ENCODE assay signal across 2 cellular contexts in the genomic region with DNA sequence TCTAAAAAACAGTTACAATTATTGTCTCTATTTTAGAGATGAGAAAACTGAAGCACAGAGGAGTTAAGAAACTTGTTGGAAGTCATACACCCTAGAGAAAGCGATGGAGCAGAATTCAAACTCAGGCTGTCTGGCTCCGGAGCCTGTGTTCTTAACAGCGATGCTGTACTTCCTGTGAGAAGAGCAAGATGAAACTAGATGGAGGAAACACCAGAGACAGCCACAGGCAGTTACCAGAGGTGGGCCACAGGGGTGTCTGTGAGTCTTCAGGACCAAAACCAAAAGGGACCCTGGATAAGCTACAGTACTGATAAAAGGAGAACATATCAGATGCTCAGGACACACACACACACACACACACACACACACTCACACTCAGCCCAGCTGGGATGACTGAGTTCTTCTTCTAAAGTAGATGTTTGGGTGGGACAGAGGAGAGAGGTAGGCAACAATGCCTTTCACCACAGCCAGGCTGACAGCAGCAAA.
TF ChIP-seq lines count a peak whose summit lies in the region.

No MANE protein-coding gene starts in this region.

TF ChIP-seq in GM23338, 12 proteins besides CTCF, POLR2A, EP300 and RAD21 (continued from another document):
- TF ChIP-seq, protein P1, sequence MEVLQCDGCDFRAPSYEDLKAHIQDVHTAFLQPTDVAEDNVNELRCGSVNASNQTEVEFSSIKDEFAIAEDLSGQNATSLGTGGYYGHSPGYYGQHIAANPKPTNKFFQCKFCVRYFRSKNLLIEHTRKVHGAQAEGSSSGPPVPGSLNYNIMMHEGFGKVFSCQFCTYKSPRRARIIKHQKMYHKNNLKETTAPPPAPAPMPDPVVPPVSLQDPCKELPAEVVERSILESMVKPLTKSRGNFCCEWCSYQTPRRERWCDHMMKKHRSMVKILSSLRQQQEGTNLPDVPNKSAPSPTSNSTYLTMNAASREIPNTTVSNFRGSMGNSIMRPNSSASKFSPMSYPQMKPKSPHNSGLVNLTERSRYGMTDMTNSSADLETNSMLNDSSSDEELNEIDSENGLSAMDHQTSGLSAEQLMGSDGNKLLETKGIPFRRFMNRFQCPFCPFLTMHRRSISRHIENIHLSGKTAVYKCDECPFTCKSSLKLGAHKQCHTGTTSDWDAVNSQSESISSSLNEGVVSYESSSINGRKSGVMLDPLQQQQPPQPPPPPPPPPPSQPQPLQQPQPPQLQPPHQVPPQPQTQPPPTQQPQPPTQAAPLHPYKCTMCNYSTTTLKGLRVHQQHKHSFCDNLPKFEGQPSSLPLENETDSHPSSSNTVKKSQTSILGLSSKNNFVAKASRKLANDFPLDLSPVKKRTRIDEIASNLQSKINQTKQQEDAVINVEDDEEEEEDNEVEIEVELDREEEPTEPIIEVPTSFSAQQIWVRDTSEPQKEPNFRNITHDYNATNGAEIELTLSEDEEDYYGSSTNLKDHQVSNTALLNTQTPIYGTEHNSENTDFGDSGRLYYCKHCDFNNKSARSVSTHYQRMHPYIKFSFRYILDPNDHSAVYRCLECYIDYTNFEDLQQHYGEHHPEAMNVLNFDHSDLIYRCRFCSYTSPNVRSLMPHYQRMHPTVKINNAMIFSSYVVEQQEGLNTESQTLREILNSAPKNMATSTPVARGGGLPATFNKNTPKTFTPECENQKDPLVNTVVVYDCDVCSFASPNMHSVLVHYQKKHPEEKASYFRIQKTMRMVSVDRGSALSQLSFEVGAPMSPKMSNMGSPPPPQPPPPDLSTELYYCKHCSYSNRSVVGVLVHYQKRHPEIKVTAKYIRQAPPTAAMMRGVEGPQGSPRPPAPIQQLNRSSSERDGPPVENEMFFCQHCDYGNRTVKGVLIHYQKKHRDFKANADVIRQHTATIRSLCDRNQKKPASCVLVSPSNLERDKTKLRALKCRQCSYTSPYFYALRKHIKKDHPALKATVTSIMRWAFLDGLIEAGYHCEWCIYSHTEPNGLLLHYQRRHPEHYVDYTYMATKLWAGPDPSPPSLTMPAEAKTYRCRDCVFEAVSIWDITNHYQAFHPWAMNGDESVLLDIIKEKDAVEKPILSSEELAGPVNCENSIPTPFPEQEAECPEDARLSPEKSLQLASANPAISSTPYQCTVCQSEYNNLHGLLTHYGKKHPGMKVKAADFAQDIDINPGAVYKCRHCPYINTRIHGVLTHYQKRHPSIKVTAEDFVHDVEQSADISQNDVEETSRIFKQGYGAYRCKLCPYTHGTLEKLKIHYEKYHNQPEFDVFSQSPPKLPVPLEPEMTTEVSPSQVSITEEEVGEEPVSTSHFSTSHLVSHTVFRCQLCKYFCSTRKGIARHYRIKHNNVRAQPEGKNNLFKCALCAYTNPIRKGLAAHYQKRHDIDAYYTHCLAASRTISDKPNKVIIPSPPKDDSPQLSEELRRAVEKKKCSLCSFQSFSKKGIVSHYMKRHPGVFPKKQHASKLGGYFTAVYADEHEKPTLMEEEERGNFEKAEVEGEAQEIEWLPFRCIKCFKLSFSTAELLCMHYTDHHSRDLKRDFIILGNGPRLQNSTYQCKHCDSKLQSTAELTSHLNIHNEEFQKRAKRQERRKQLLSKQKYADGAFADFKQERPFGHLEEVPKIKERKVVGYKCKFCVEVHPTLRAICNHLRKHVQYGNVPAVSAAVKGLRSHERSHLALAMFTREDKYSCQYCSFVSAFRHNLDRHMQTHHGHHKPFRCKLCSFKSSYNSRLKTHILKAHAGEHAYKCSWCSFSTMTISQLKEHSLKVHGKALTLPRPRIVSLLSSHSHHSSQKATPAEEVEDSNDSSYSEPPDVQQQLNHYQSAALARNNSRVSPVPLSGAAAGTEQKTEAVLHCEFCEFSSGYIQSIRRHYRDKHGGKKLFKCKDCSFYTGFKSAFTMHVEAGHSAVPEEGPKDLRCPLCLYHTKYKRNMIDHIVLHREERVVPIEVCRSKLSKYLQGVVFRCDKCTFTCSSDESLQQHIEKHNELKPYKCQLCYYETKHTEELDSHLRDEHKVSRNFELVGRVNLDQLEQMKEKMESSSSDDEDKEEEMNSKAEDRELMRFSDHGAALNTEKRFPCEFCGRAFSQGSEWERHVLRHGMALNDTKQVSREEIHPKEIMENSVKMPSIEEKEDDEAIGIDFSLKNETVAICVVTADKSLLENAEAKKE (CRISPR knock-in tag; IDR thresholded peaks at IDR 0.05): no peak
- TF ChIP-seq STAT1 (IDR thresholded peaks at IDR 0.05; ENCODE audit: unreplicated experiment) (no peak), NANOG (IDR thresholded peaks at IDR 0.05; ENCODE audit: borderline replicate concordance) (no peak)

TF ChIP-seq in K562, 482 proteins besides CTCF, POLR2A, EP300 and RAD21 (continued from another document):
- no peak for TF ChIP-seq SREBF1 (IDR thresholded peaks at IDR 0.05; ENCODE audit: borderline replicate concordance, low read depth, low read length)
- peak; percentile 20; the same call in 1 of the 2 replicates for TF ChIP-seq ARID1B (IDR thresholded peaks at IDR 0.05)
